ENCODE assay signal across 23 cellular contexts in the genomic region with DNA sequence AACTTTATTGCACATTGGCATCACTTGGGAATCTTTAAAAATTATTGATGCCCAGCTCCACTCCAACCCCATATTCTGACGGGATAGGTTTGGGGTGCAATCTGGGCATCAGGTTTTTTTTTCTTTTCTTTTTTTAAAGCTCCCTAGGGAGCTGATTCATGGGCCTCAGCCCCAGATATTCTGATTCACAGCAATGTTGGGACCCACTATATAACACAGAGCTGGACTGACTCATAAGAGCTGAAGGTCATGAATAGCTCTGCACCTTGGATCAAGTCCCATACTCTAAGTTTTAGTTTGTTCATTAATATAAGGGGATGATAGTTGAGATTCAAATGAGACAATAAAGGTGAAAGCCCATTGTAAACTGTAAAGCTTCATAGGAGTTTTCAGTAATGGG.
DNase-seq lines count a peak whose midpoint lies in the region; ATAC-seq and TF ChIP-seq lines count a peak whose summit lies in the region.
"Had no signal": no experiment of that assay in that cellular context is flagged by ENCODE, and none has a peak within 500 bp of the region (broad histone marks: within the 10 kb centered on the region; RNA-seq: fewer than 3 reads in every experiment).

No MANE protein-coding gene starts in this region.

- H3K9ac ChIP-seq in mammary epithelial cell (ENCODE audit: insufficient read depth, low read length) = no peak overlapping the region
- H3K9ac ChIP-seq: KMS-11 had no signal

- no peaks in the 10 kb centered on the region for H3K36me3 Mint-ChIP-seq in activated naive CD8-positive, alpha-beta T cell treated with anti-CD3 and anti-CD28 coated beads, Interleukin-2, amount 50 U/mL, for 24 hours (ENCODE audit: low read depth)

- no peak overlapping the region for H3K4me3 Mint-ChIP-seq in activated naive CD8-positive, alpha-beta T cell treated with anti-CD3 and anti-CD28 coated beads, Interleukin-2, amount 50 U/mL, for 24 hours
- H3K4me3 Mint-ChIP-seq: brain had no signal

- H3K27ac Mint-ChIP-seq in activated naive CD8-positive, alpha-beta T cell treated with anti-CD3 and anti-CD28 coated beads, Interleukin-2, amount 50 U/mL, for 24 hours = no peak overlapping the region

- peaks cover 4% of the 10 kb centered on the region for H3K27me3 ChIP-seq in mammary epithelial cell (ENCODE audit: insufficient read depth, low read length)
- H3K27me3 ChIP-seq: esophagus muscularis mucosa, neutrophil had no signal

- H2AFZ ChIP-seq in mammary epithelial cell (ENCODE audit: low read depth, low read length) = no peak overlapping the region
- H2AFZ ChIP-seq: PC-9 had no signal

- dilution Hi-C loops in mammary epithelial cell (cut with HindIII; ENCODE audit: low sequenced_read_pairs) = loop anchor here (5.0 kb wide), 1 partner anchor 36 kb away; no protein-coding TSS in a partner anchor

- TF ChIP-seq CTCF in cardiac fibroblast (IDR thresholded peaks at IDR 0.05; ENCODE audit: low read depth, low read length) (no peak), mammary epithelial cell (conservative IDR thresholded peaks at IDR 0.05 in 1 of 2, IDR thresholded peaks at IDR 0.05 in 1 of 2; ENCODE audit: extremely low read depth in 1 of 2, insufficient read depth in 1 of 2, low read depth in 1 of 2, low read length in 2 of 2) (no peak)

- no peaks in the 10 kb centered on the region for H3K9me3 ChIP-seq in mammary epithelial cell (replicated peaks; ENCODE audit: insufficient read depth, low read length)
- H3K9me3 ChIP-seq: esophagus muscularis mucosa, neutrophil had no signal

- H3K4me3 ChIP-seq in cardiac fibroblast (replicated peaks in 1 of 2; ENCODE audit: low read depth in 2 of 2, low read length in 2 of 2) = no peak overlapping the region
- no peak overlapping the region for H3K4me3 ChIP-seq in mammary epithelial cell (replicated peaks in 1 of 3; ENCODE audit: insufficient read depth in 1 of 3, low read depth in 2 of 3, low read length in 3 of 3)
- H3K4me3 ChIP-seq: esophagus muscularis mucosa, PC-9 had no signal

- H3K4me2 ChIP-seq in mammary epithelial cell (ENCODE audit: insufficient read depth, low read depth, low read length) = no peak overlapping the region
- H3K4me2 ChIP-seq: KMS-11, PC-9 had no signal

- H3K4me1 ChIP-seq in mammary epithelial cell (ENCODE audit: insufficient read depth, low read length) = no peaks in the 10 kb centered on the region

- H4K20me1 ChIP-seq in mammary epithelial cell (ENCODE audit: insufficient read depth, low read length) = no peaks in the 10 kb centered on the region

- no peaks in the 10 kb centered on the region for H3K9me3 Mint-ChIP-seq in activated naive CD8-positive, alpha-beta T cell treated with anti-CD3 and anti-CD28 coated beads, Interleukin-2, amount 50 U/mL, for 24 hours
- H3K9me3 Mint-ChIP-seq: brain had no signal

- DNase-seq in EH (ENCODE audit: low read depth) (peak; percentile 76), LHCN-M2 (ENCODE audit: low read depth) (peak; percentile 19), cardiac fibroblast (ENCODE audit: low read depth in 2 of 2) (peak; percentile 25 to 81), renal cortical epithelial cell (ENCODE audit: low read depth) (peak; percentile 37), mammary epithelial cell (no peak)
- no peak for DNase-seq in activated naive CD8-positive, alpha-beta T cell treated with anti-CD3 and anti-CD28 coated beads, Interleukin-2, amount 50 U/mL, for 24 hours
- no peak for DNase-seq in stimulated activated CD4-positive, alpha-beta T cell treated with anti-CD3 and anti-CD28 coated beads, Interleukin-12 subunit alpha, Interleukin-12 subunit beta, amount 100 ng/mL, for 4 hours
- DNase-seq: activated CD4-positive, alpha-beta T cell treated with anti-CD3 and anti-CD28 coated beads for 48 hours; activated naive CD4-positive, alpha-beta T cell treated with Interleukin-2 at 50 U/mL for 16 hours; activated T-cell treated with anti-CD3 and anti-CD28 coated beads for 4 hours; C1 segment of cervical spinal cord; left cardiac atrium; NCI-H1417; NCI-H774; PC-9; stimulated activated CD4-positive, alpha-beta T cell treated with anti-CD3 and anti-CD28 coated beads, Interleukin-4, amount 100 ng/mL, for 1 hour; substantia nigra had no signal

- CTCF ChIA-PET in mammary epithelial cell (lab: Charles Lee; ENCODE audit: low non-redundant PET) = no interaction called here

- H3K36me3 ChIP-seq in mammary epithelial cell (ENCODE audit: insufficient read depth, low read length) = no peaks in the 10 kb centered on the region
- H3K36me3 ChIP-seq: neutrophil had no signal

- intact Hi-C loops in mammary epithelial cell (cut with micrococcal nuclease) = no loop called here

- no peak for ATAC-seq in activated naive CD8-positive, alpha-beta T cell treated with anti-CD3 and anti-CD28 coated beads, Interleukin-2, amount 50 U/mL, for 24 hours
- ATAC-seq: sciatic nerve had no signal

- no peaks in the 10 kb centered on the region for H3K4me1 Mint-ChIP-seq in activated naive CD8-positive, alpha-beta T cell treated with anti-CD3 and anti-CD28 coated beads, Interleukin-2, amount 50 U/mL, for 24 hours

- in situ Hi-C loops in mammary epithelial cell (cut with MboI; ENCODE audit: low sequenced_read_pairs in 2 of 2) = no loop called here

- H3K27me3 Mint-ChIP-seq in activated naive CD8-positive, alpha-beta T cell treated with anti-CD3 and anti-CD28 coated beads, Interleukin-2, amount 50 U/mL, for 24 hours = no peaks in the 10 kb centered on the region

- BruUV-seq in mammary epithelial cell (replicated peaks; lab: Mats Ljungman, UMichigan) = no TSS peak

- H3K27ac ChIP-seq in mammary epithelial cell (ENCODE audit: insufficient read depth, low read depth, low read length) = no peak overlapping the region
- H3K27ac ChIP-seq: esophagus muscularis mucosa, HL-60, KMS-11, neutrophil, PC-9 had no signal

- 57% methylated on average over 1 of the region's 1 CpG for WGBS in mammary epithelial cell (ENCODE audit: low coverage, missing lambda C conversion rate)

- H3K79me2 ChIP-seq in mammary epithelial cell (ENCODE audit: insufficient read depth, low read length) = no peaks in the 10 kb centered on the region

Comparison
In these comparisons a context has a peak if more than half of its experiments do, and no peak if none do; other contexts are left out.
1. DNase-seq: peak in EH (single experiment), LHCN-M2 (single experiment), cardiac fibroblast (2 of 2) and renal cortical epithelial cell (single experiment); none in activated naive CD8-positive, alpha-beta T cell treated with anti-CD3 and anti-CD28 coated beads, Interleukin-2, amount 50 U/mL, for 24 hours (single experiment), mammary epithelial cell (single experiment) and stimulated activated CD4-positive, alpha-beta T cell treated with anti-CD3 and anti-CD28 coated beads, Interleukin-12 subunit alpha, Interleukin-12 subunit beta, amount 100 ng/mL, for 4 hours (single experiment).